8 cellular contexts compared by ENCODE assay signal in the genomic region with DNA sequence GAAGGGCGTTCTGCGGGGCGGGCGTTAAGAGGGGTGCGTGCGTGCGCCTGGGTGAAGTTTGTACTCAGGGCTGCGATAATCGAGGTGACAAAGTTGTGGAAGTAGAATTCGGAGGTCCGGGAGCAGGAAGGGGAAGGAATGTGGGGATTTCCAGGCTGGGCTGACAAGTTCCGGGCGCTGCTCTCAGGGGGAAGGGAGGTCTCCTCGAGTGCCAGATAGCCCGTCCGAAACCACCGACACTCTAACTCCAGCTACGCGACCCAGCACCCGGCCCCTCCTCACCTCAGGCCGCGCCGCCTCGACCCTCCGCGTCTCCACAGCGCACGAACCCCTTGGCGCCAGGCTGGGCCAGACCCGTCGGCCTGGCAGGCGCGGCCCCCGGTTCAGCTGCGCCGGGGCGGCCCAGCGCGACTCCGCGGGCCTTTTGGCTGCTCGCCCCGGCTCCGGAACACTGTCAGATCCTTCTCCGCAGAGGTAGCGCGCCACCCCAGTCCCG. TPM values are rescaled to one million over a fixed set of nuclear protein-coding genes. Genes with fewer than 3 reads are reported as not detected.
DNase-seq lines count a peak whose midpoint lies in the region; ATAC-seq and TF ChIP-seq lines count a peak whose summit lies in the region.

A gene (minus strand): TSS at position 462 of the 496 bp plus-strand sequence. CDS start 18,685 bp downstream, outside the sequence.

- no peaks in the 10 kb centered on the region for H3K27me3 Mint-ChIP-seq in activated CD4-positive, alpha-beta T cell treated with anti-CD3 and anti-CD28 coated beads, Interleukin-2, amount 10 ng/mL, durations not matched to agents 7 days and 5 days

- in situ Hi-C loops in G401 (cut with HindIII; ENCODE audit: low sequenced_read_pairs) = no loop called here

- peak within 1 kb of the TSS; percentile 94 for H3K9ac ChIP-seq in muscle layer of colon (ENCODE audit: low read length)

- H3K4me1 ChIP-seq in esophagus (ENCODE audit: control insufficient read depth in 2 of 2, insufficient read depth in 2 of 2, low read length in 1 of 2) (no peaks in the 10 kb centered on the region), muscle layer of colon (ENCODE audit: insufficient read depth, low read length) (peaks cover 33% of the 10 kb centered on the region), uterus (peaks cover 0 to 15% of the 10 kb centered on the region in 2 donors)

- H3K27me3 ChIP-seq in esophagus (ENCODE audit: control insufficient read depth in 1 of 2, insufficient read depth in 2 of 2, low read length in 2 of 2) = no peaks in the 10 kb centered on the region
- no peaks in the 10 kb centered on the region for H3K27me3 ChIP-seq in muscle layer of colon (ENCODE audit: control insufficient read depth in 1 of 2, insufficient read depth in 2 of 2, low read length in 2 of 2)
- H3K27me3 ChIP-seq in uterus = no peaks in the 10 kb centered on the region

- H3K27ac ChIP-seq in esophagus (ENCODE audit: low read depth in 2 of 2, low read length in 1 of 2) = peak within 1 kb of the TSS; percentile 97 to 98
- peak within 1 kb of the TSS; percentile 96 for H3K27ac ChIP-seq in muscle layer of colon (ENCODE audit: low read depth, low read length)
- peak within 1 kb of the TSS; percentile 98 for H3K27ac ChIP-seq in uterus

- CTCF ChIA-PET in activated CD4-positive, alpha-beta T cell treated with anti-CD3 and anti-CD28 coated beads, Interleukin-2, amount 10 ng/mL, durations not matched to agents 7 days and 5 days (lab: Charles Lee) = interaction anchor here (0.6 to 2.6 kb wide), 6 partner anchors 10 to 866 kb away, joined by 3 to 8 read pairs (median 4); no protein-coding TSS in a partner anchor

- POLR2A ChIA-PET in activated CD4-positive, alpha-beta T cell treated with anti-CD3 and anti-CD28 coated beads, Interleukin-2, amount 10 ng/mL, durations not matched to agents 7 days and 5 days (lab: Charles Lee) = interaction anchor here (0.5 to 1.0 kb wide), 3 partner anchors 17 to 92 kb away, joined by 3 to 5 read pairs (median 4); no protein-coding TSS in a partner anchor

- peak; percentile 88 to 97 for TF ChIP-seq POLR2A in uterus (IDR thresholded peaks at IDR 0.05)

- TF ChIP-seq CTCF in uterus (IDR thresholded peaks at IDR 0.05) = peak in 1 of 4 experiments; percentile 21

- ATAC-seq in GM21381 (IDR thresholded peaks at IDR 0.05; ENCODE audit: unreplicated experiment) = peak; percentile 36

- peaks cover 4% of the 10 kb centered on the region for H3K9me3 Mint-ChIP-seq in activated CD4-positive, alpha-beta T cell treated with anti-CD3 and anti-CD28 coated beads, Interleukin-2, amount 10 ng/mL, durations not matched to agents 7 days and 5 days

- H3K4me3 Mint-ChIP-seq in activated CD4-positive, alpha-beta T cell treated with anti-CD3 and anti-CD28 coated beads, Interleukin-2, amount 10 ng/mL, durations not matched to agents 7 days and 5 days = peak within 1 kb of the TSS; percentile 96

- peak; percentile 62 for DNase-seq in G401 (ENCODE audit: low spot score)
- peak; percentile 77 for DNase-seq in HT-29 (ENCODE audit: low spot score)
- DNase-seq in activated CD4-positive, alpha-beta T cell treated with anti-CD3 and anti-CD28 coated beads, Interleukin-2, amount 10 ng/mL, durations not matched to agents 7 days and 5 days = peak; percentile 62
- no peak for DNase-seq in uterus
- DNase-seq in NCI-H69 (lab: John Stamatoyannopoulos, UW) = no peak

- peaks cover 53% of the 10 kb centered on the region for H3K4me1 Mint-ChIP-seq in activated CD4-positive, alpha-beta T cell treated with anti-CD3 and anti-CD28 coated beads, Interleukin-2, amount 10 ng/mL, durations not matched to agents 7 days and 5 days

- H3K36me3 Mint-ChIP-seq in activated CD4-positive, alpha-beta T cell treated with anti-CD3 and anti-CD28 coated beads, Interleukin-2, amount 10 ng/mL, durations not matched to agents 7 days and 5 days (ENCODE audit: low read depth) = peaks cover 58% of the 10 kb centered on the region

- no peaks in the 10 kb centered on the region for H3K9me3 ChIP-seq in esophagus (ENCODE audit: control insufficient read depth in 2 of 2, insufficient read depth in 1 of 2, low read depth in 1 of 2, low read length in 1 of 2)
- no peaks in the 10 kb centered on the region for H3K9me3 ChIP-seq in muscle layer of colon (ENCODE audit: low read length)
- H3K9me3 ChIP-seq in uterus = no peaks in the 10 kb centered on the region

- peak within 1 kb of the TSS; percentile 98 for H3K27ac Mint-ChIP-seq in activated CD4-positive, alpha-beta T cell treated with anti-CD3 and anti-CD28 coated beads, Interleukin-2, amount 10 ng/mL, durations not matched to agents 7 days and 5 days

- H3K36me3 ChIP-seq in esophagus (ENCODE audit: control insufficient read depth in 2 of 2, insufficient read depth in 2 of 2, low read length in 1 of 2) = no peaks in the 10 kb centered on the region
- no peaks in the 10 kb centered on the region for H3K36me3 ChIP-seq in muscle layer of colon (ENCODE audit: insufficient read depth, low read length)
- no peaks in the 10 kb centered on the region for H3K36me3 ChIP-seq in uterus

- intact Hi-C loops in uterus (cut with DNase I; ENCODE audit: low total_unique reads) = no loop called here

- peak within 1 kb of the TSS; percentile 71 to 95 for H3K4me3 ChIP-seq in esophagus (ENCODE audit: low read depth in 1 of 2, low read length in 2 of 2)
- peak within 1 kb of the TSS; percentile 67 to 76 for H3K4me3 ChIP-seq in muscle layer of colon (ENCODE audit: low read depth in 1 of 2, low read length in 2 of 2)
- H3K4me3 ChIP-seq in uterus = peak within 1 kb of the TSS; percentile 80 to 90

- 0 to 1% methylated on average over 34 to 48 of the region's 48 CpGs for WGBS in esophagus, 2 donors

RNA-seq across cellular contexts. Expression of the gene that starts here (rescaled TPM):
- 10.2 and 16.6 TPM in 2 replicates for total RNA-seq in G401 (2014; rRNA removed; shearing (Covaris generic))
- 14.4 and 17.7 TPM in 2 replicates for total RNA-seq in HT-29 (2014; rRNA removed; shearing (Covaris generic))
- total RNA-seq in activated CD4-positive, alpha-beta T cell treated with anti-CD3 and anti-CD28 coated beads, Interleukin-2, amount 10 ng/mL, durations not matched to agents 7 days and 5 days = 100 to 1,000 TPM; 117 to 130 TPM
- 10 to 100 TPM; 12.9 to 13.3 TPM for polyA plus RNA-seq in esophagus
- total RNA-seq in uterus = 100 to 1,000 TPM; 147 to 414 (median 364) TPM

Comparison
In these comparisons a context has a peak if more than half of its experiments do, and no peak if none do; other contexts are left out.
1. DNase-seq: peak in G401 (single experiment), HT-29 (single experiment) and activated CD4-positive, alpha-beta T cell treated with anti-CD3 and anti-CD28 coated beads, Interleukin-2, amount 10 ng/mL, durations not matched to agents 7 days and 5 days (single experiment); none in uterus (0 of 2) and NCI-H69 (single experiment).
2. Peak in every context shown above with its lines, with median percentiles within 50 percentile points of each other: H3K27ac ChIP-seq and H3K4me3 ChIP-seq.